Comparison of ENCODE assay signal across 25 cellular contexts in genomic region chr9:128721487-128722010, GRCh38. TPM values are rescaled to one million over a fixed set of nuclear protein-coding genes. Genes with fewer than 3 reads are reported as not detected.
DNase-seq lines count a peak whose midpoint lies in the region; ATAC-seq and TF ChIP-seq lines count a peak whose summit lies in the region.
"Had no signal": no experiment of that assay in that cellular context is flagged by ENCODE, and none has a peak within 500 bp of the region (broad histone marks: within the 10 kb centered on the region; RNA-seq: fewer than 3 reads in every experiment).

No MANE protein-coding gene starts in this region.

- no peak overlapping the region for H3K4ac ChIP-seq in neuronal stem cell (ENCODE audit: low read length)

- H3K23ac ChIP-seq in neuronal stem cell (ENCODE audit: low read depth, low read length, poor library complexity), result no peak overlapping the region

- peaks cover 35% of the 10 kb centered on the region for H3K4me1 Mint-ChIP-seq in activated T-cell treated with anti-CD3 and anti-CD28 coated beads, Interleukin-2, amount 50 U/mL, for 24 hours (ENCODE audit: low read depth)
- peaks cover 33% of the 10 kb centered on the region for H3K4me1 Mint-ChIP-seq in CD4-positive, alpha-beta T cell (ENCODE audit: low read depth)
- peaks cover 36% of the 10 kb centered on the region for H3K4me1 Mint-ChIP-seq in activated T-helper 1 cell treated with anti-CD3 and anti-CD28 coated beads, Interleukin-12 subunit alpha, Interleukin-12 subunit beta, Interleukin-2, Interleukin-4 antibody, amounts not matched to agents 30 ng/mL and 10 ng/mL and 1 ng/mL, durations not matched to agents 14 hours and 24 hours and 36 hours (ENCODE audit: low read depth)

- CTCF ChIA-PET in CD4-positive, alpha-beta T cell (lab: Charles Lee), result interaction anchor here (1.0 kb wide), 1 partner anchor 19 kb away, joined by 3 read pairs; the partner anchor contains the start of gene PKN3

- TF ChIP-seq CTCF in CD4-positive, alpha-beta T cell (IDR thresholded peaks at IDR 0.05), result no peak

- ATAC-seq in CD4-positive, alpha-beta T cell (ENCODE audit: poor library complexity), result no peak
- ATAC-seq: activated naive CD8-positive, alpha-beta T cell treated with anti-CD3 and anti-CD28 coated beads, Interleukin-2, amount 50 U/mL, for 24 hours; GM23338; left cardiac atrium; T-cell had no signal

- no peak overlapping the region for H3K9ac ChIP-seq in neuronal stem cell (ENCODE audit: low read depth, low read length, poor library complexity)

- H2BK15ac ChIP-seq in neuronal stem cell (ENCODE audit: low read length), result no peak overlapping the region

- peak overlapping the region; percentile 33 for H3K4me3 Mint-ChIP-seq in activated T-cell treated with anti-CD3 and anti-CD28 coated beads, Interleukin-2, amount 50 U/mL, for 24 hours
- H3K4me3 Mint-ChIP-seq in CD4-positive, alpha-beta T cell, result peak overlapping the region; percentile 25
- H3K4me3 Mint-ChIP-seq in activated T-helper 1 cell treated with anti-CD3 and anti-CD28 coated beads, Interleukin-12 subunit alpha, Interleukin-12 subunit beta, Interleukin-2, Interleukin-4 antibody, amounts not matched to agents 30 ng/mL and 10 ng/mL and 1 ng/mL, durations not matched to agents 14 hours and 24 hours and 36 hours, result peak overlapping the region; percentile 92
- H3K4me3 Mint-ChIP-seq: dendritic cell treated with granulocyte-macrophage colony-stimulating factor and Interleukin-4, amounts not matched to agents 40 ng/mL and 50 ng/mL, for 4 days had no signal

- H2BK120ac ChIP-seq in neuronal stem cell (ENCODE audit: low read depth, low read length), result no peak overlapping the region

- H3K4me2 ChIP-seq in neuronal stem cell (ENCODE audit: insufficient read depth, low read length, poor library complexity, severe bottlenecking), result no peak overlapping the region
- H3K4me2 ChIP-seq: GM23338, PC-9 had no signal

- intact Hi-C loops in CD4-positive, alpha-beta T cell (cut with DNase I, micrococcal nuclease), result loop anchor here in 1 of 2 experiments (5.0 to 10.0 kb wide), 2 partner anchors 34 to 53 kb away; partner anchors contain the start of genes SET and ZER1
- intact Hi-C loops in activated T-helper 1 cell treated with anti-CD3 and anti-CD28 coated beads, Interleukin-12 subunit alpha, Interleukin-12 subunit beta, Interleukin-2, Interleukin-4 antibody, amounts not matched to agents 30 ng/mL and 10 ng/mL and 1 ng/mL, durations not matched to agents 14 hours and 24 hours and 36 hours (cut with micrococcal nuclease), result loop anchor here (10.0 kb wide), 1 partner anchor 223 kb away; the partner anchor contains the start of genes DOLK and NUP188

- no peaks in the 10 kb centered on the region for H3K9me3 ChIP-seq in CD4-positive, alpha-beta T cell (ENCODE audit: control insufficient read depth, low read length)
- H3K9me3 ChIP-seq in neuronal stem cell (replicated peaks in 1 of 2; ENCODE audit: control insufficient read depth in 2 of 2, insufficient read depth in 1 of 2, low read depth in 1 of 2, low read length in 2 of 2), result no peaks in the 10 kb centered on the region
- H3K9me3 ChIP-seq: tibial nerve had no signal

- no peak overlapping the region for H3K18ac ChIP-seq in neuronal stem cell (ENCODE audit: low read length)

- no peaks in the 10 kb centered on the region for H3K27me3 ChIP-seq in CD4-positive, alpha-beta T cell (ENCODE audit: control insufficient read depth, insufficient read depth, low read length)
- no peaks in the 10 kb centered on the region for H3K27me3 ChIP-seq in neuronal stem cell (ENCODE audit: control insufficient read depth in 3 of 3, insufficient read depth in 3 of 3, low read depth in 1 of 3, low read length in 3 of 3)
- H3K27me3 ChIP-seq: tibial nerve had no signal

- H3K27ac Mint-ChIP-seq in activated T-cell treated with anti-CD3 and anti-CD28 coated beads, Interleukin-2, amount 50 U/mL, for 24 hours, result no peak overlapping the region
- peak overlapping the region; percentile 84 for H3K27ac Mint-ChIP-seq in CD4-positive, alpha-beta T cell
- H3K27ac Mint-ChIP-seq in activated T-helper 1 cell treated with anti-CD3 and anti-CD28 coated beads, Interleukin-12 subunit alpha, Interleukin-12 subunit beta, Interleukin-2, Interleukin-4 antibody, amounts not matched to agents 30 ng/mL and 10 ng/mL and 1 ng/mL, durations not matched to agents 14 hours and 24 hours and 36 hours, result no peak overlapping the region
- H3K27ac Mint-ChIP-seq: GM23338 had no signal

- POLR2A ChIA-PET in CD4-positive, alpha-beta T cell (lab: Charles Lee), result no interaction called here

- H4K91ac ChIP-seq in neuronal stem cell (ENCODE audit: low read depth, low read length, poor library complexity), result no peak overlapping the region

- no peak overlapping the region for H3K4me3 ChIP-seq in neuronal stem cell (ENCODE audit: low read length in 2 of 2)
- H3K4me3 ChIP-seq: GM23338, PC-9, tibial nerve had no signal

- H3K4me1 ChIP-seq in neuronal stem cell (ENCODE audit: control insufficient read depth in 2 of 2, insufficient read depth in 1 of 2, low read depth in 1 of 2, low read length in 2 of 2), result peaks cover 0 to 13% of the 10 kb centered on the region in 2 donors

- WGBS in neuronal stem cell (ENCODE audit: extremely low coverage in 2 of 2, insufficient read length in 2 of 2, insufficient replicate concordance in 1 of 2), 2 donors, result no CpG with 5 or more reads among the region's 18 CpGs

- H3K14ac ChIP-seq in neuronal stem cell (ENCODE audit: low read length), result no peak overlapping the region

- peak overlapping the region; percentile 53 for H2BK5ac ChIP-seq in neuronal stem cell (ENCODE audit: low read length)

- H3K27me3 Mint-ChIP-seq in activated T-cell treated with anti-CD3 and anti-CD28 coated beads, Interleukin-2, amount 50 U/mL, for 24 hours, result no peaks in the 10 kb centered on the region
- H3K27me3 Mint-ChIP-seq in CD4-positive, alpha-beta T cell, result no peaks in the 10 kb centered on the region
- H3K27me3 Mint-ChIP-seq in activated T-helper 1 cell treated with anti-CD3 and anti-CD28 coated beads, Interleukin-12 subunit alpha, Interleukin-12 subunit beta, Interleukin-2, Interleukin-4 antibody, amounts not matched to agents 30 ng/mL and 10 ng/mL and 1 ng/mL, durations not matched to agents 14 hours and 24 hours and 36 hours (ENCODE audit: insufficient read depth), result no peaks in the 10 kb centered on the region
- H3K27me3 Mint-ChIP-seq: activated naive CD8-positive, alpha-beta T cell treated with anti-CD3 and anti-CD28 coated beads, Interleukin-2, amount 50 U/mL, for 24 hours; dendritic cell treated with granulocyte-macrophage colony-stimulating factor and Interleukin-4, amounts not matched to agents 40 ng/mL and 50 ng/mL, for 4 days; T-cell had no signal

- H4K8ac ChIP-seq in neuronal stem cell (ENCODE audit: low read depth, low read length), result no peak overlapping the region

- DNase-seq in activated T-cell treated with anti-CD3 and anti-CD28 coated beads, Interleukin-2, amount 50 U/mL, for 24 hours, result no peak
- no peak for DNase-seq in activated T-cell treated with anti-CD3 and anti-CD28 coated beads, Interleukin-2, amount 50 U/mL, for 48 hours
- DNase-seq in CD4-positive, alpha-beta T cell, result no peak
- no peak for DNase-seq in activated T-helper 1 cell treated with anti-CD3 and anti-CD28 coated beads, Interleukin-12 subunit alpha, Interleukin-12 subunit beta, Interleukin-2, Interleukin-4 antibody, amounts not matched to agents 30 ng/mL and 10 ng/mL and 1 ng/mL, durations not matched to agents 14 hours and 24 hours and 36 hours (ENCODE audit: low spot score)
- DNase-seq in neuronal stem cell (ENCODE audit: low spot score) (no peak), RPMI8226 (no peak), NCI-H82 treated with DMSO at 0.1 percent for 48 hours (lab: John Stamatoyannopoulos, UW; ENCODE audit: unreplicated experiment) (no peak), NCI-H774 (lab: John Stamatoyannopoulos, UW) (no peak)
- DNase-seq: ACHN; activated effector memory CD4-positive, alpha-beta T cell treated with Interleukin-2 at 50 U/mL for 16 hours; activated naive CD8-positive, alpha-beta T cell treated with anti-CD3 and anti-CD28 coated beads, Interleukin-2, amount 50 U/mL, for 24 hours; caudate nucleus; DMS53; left cardiac atrium; mammary epithelial cell; NCI-H1092; NCI-H1930; NCI-H524 treated with DMSO at 0.1 percent for 48 hours; nucleus accumbens; PC-9; SIG-M5; T-cell had no signal

- no peaks in the 10 kb centered on the region for H3K79me1 ChIP-seq in neuronal stem cell (ENCODE audit: low read depth, low read length)

- H3K36me3 ChIP-seq in neuronal stem cell (replicated peaks in 1 of 2; ENCODE audit: control insufficient read depth in 2 of 2, insufficient read depth in 2 of 2, low read length in 2 of 2), result peaks cover 10 to 36% of the 10 kb centered on the region in 2 donors

- no peak overlapping the region for H2AK5ac ChIP-seq in neuronal stem cell (ENCODE audit: low read depth, low read length)

- H3K27ac ChIP-seq in CD4-positive, alpha-beta T cell (ENCODE audit: low read depth, low read length), result no peak overlapping the region
- H3K27ac ChIP-seq in neuronal stem cell (replicated peaks; ENCODE audit: low read length), result no peak overlapping the region
- H3K27ac ChIP-seq: PC-9 had no signal

- H2BK12ac ChIP-seq in neuronal stem cell (ENCODE audit: low read length), result no peak overlapping the region

- no peak overlapping the region for H2AFZ ChIP-seq in neuronal stem cell (ENCODE audit: low read length)
- H2AFZ ChIP-seq: GM23338, PC-9 had no signal

- no peaks in the 10 kb centered on the region for H3K9me3 Mint-ChIP-seq in activated T-cell treated with anti-CD3 and anti-CD28 coated beads, Interleukin-2, amount 50 U/mL, for 24 hours
- no peaks in the 10 kb centered on the region for H3K9me3 Mint-ChIP-seq in CD4-positive, alpha-beta T cell
- no peaks in the 10 kb centered on the region for H3K9me3 Mint-ChIP-seq in activated T-helper 1 cell treated with anti-CD3 and anti-CD28 coated beads, Interleukin-12 subunit alpha, Interleukin-12 subunit beta, Interleukin-2, Interleukin-4 antibody, amounts not matched to agents 30 ng/mL and 10 ng/mL and 1 ng/mL, durations not matched to agents 14 hours and 24 hours and 36 hours
- H3K9me3 Mint-ChIP-seq: activated naive CD8-positive, alpha-beta T cell treated with anti-CD3 and anti-CD28 coated beads, Interleukin-2, amount 50 U/mL, for 24 hours; dendritic cell treated with granulocyte-macrophage colony-stimulating factor and Interleukin-4, amounts not matched to agents 40 ng/mL and 50 ng/mL, for 4 days; GM23338; T-cell had no signal

- peaks cover 39% of the 10 kb centered on the region for H3K36me3 Mint-ChIP-seq in activated T-cell treated with anti-CD3 and anti-CD28 coated beads, Interleukin-2, amount 50 U/mL, for 24 hours (ENCODE audit: low read depth)
- H3K36me3 Mint-ChIP-seq in CD4-positive, alpha-beta T cell (ENCODE audit: low read depth), result peaks cover 14% of the 10 kb centered on the region
- H3K36me3 Mint-ChIP-seq in activated T-helper 1 cell treated with anti-CD3 and anti-CD28 coated beads, Interleukin-12 subunit alpha, Interleukin-12 subunit beta, Interleukin-2, Interleukin-4 antibody, amounts not matched to agents 30 ng/mL and 10 ng/mL and 1 ng/mL, durations not matched to agents 14 hours and 24 hours and 36 hours (ENCODE audit: low read depth), result peaks cover 2% of the 10 kb centered on the region

RNA-seq across cellular contexts. Expression of gene ZDHHC12, which starts 2.4 kb away (rescaled TPM):
- total RNA-seq in CD4-positive, alpha-beta T cell, result 10 to 100 TPM; 22.0 to 23.7 TPM
- total RNA-seq in activated T-helper 1 cell treated with anti-CD3 and anti-CD28 coated beads, Interleukin-12 subunit alpha, Interleukin-12 subunit beta, Interleukin-2, Interleukin-4 antibody, amounts not matched to agents 30 ng/mL and 10 ng/mL and 1 ng/mL, durations not matched to agents 14 hours and 24 hours and 36 hours, result 51.7 and 54.4 TPM in 2 replicates
- 27.7 TPM for polyA plus RNA-seq in neuronal stem cell (2013, experiment 1 of 2)
- polyA plus RNA-seq in neuronal stem cell (2013, experiment 2 of 2), result 27.9 TPM

RNA-seq across cellular contexts. Expression of gene PKN3, which starts 19.2 kb away (rescaled TPM):
- total RNA-seq in CD4-positive, alpha-beta T cell, result 1 to 10 TPM in 1 of 2 experiments, under 1 TPM in 1; 0.95 to 1.9 TPM
- 17.7 and 19.3 TPM in 2 replicates for total RNA-seq in activated T-helper 1 cell treated with anti-CD3 and anti-CD28 coated beads, Interleukin-12 subunit alpha, Interleukin-12 subunit beta, Interleukin-2, Interleukin-4 antibody, amounts not matched to agents 30 ng/mL and 10 ng/mL and 1 ng/mL, durations not matched to agents 14 hours and 24 hours and 36 hours
- polyA plus RNA-seq in neuronal stem cell (2013, experiment 1 of 2), result 10.5 TPM
- 10.2 TPM for polyA plus RNA-seq in neuronal stem cell (2013, experiment 2 of 2)

RNA-seq across cellular contexts. Expression of gene SET, which starts 32.5 kb away (rescaled TPM):
- 100 to 1,000 TPM; 228 to 241 TPM for total RNA-seq in CD4-positive, alpha-beta T cell
- 775 and 795 TPM in 2 replicates for total RNA-seq in activated T-helper 1 cell treated with anti-CD3 and anti-CD28 coated beads, Interleukin-12 subunit alpha, Interleukin-12 subunit beta, Interleukin-2, Interleukin-4 antibody, amounts not matched to agents 30 ng/mL and 10 ng/mL and 1 ng/mL, durations not matched to agents 14 hours and 24 hours and 36 hours
- 683 TPM for polyA plus RNA-seq in neuronal stem cell (2013, experiment 1 of 2)
- polyA plus RNA-seq in neuronal stem cell (2013, experiment 2 of 2), result 718 TPM

RNA-seq across cellular contexts. Expression of gene ZER1, which starts 50.2 kb away (rescaled TPM):
- total RNA-seq in CD4-positive, alpha-beta T cell, result 10 to 100 TPM; 25.4 to 32.6 TPM
- 21.1 and 21.5 TPM in 2 replicates for total RNA-seq in activated T-helper 1 cell treated with anti-CD3 and anti-CD28 coated beads, Interleukin-12 subunit alpha, Interleukin-12 subunit beta, Interleukin-2, Interleukin-4 antibody, amounts not matched to agents 30 ng/mL and 10 ng/mL and 1 ng/mL, durations not matched to agents 14 hours and 24 hours and 36 hours
- polyA plus RNA-seq in neuronal stem cell (2013, experiment 1 of 2), result 19.6 TPM
- polyA plus RNA-seq in neuronal stem cell (2013, experiment 2 of 2), result 19.4 TPM

Comparison
In these comparisons a context has a peak if more than half of its experiments do, and no peak if none do; other contexts are left out.
1. H3K4me3 Mint-ChIP-seq: peak in every context shown above with its lines; median percentile 92 in activated T-helper 1 cell treated with anti-CD3 and anti-CD28 coated beads, Interleukin-12 subunit alpha, Interleukin-12 subunit beta, Interleukin-2, Interleukin-4 antibody, amounts not matched to agents 30 ng/mL and 10 ng/mL and 1 ng/mL, durations not matched to agents 14 hours and 24 hours and 36 hours; 33 in activated T-cell treated with anti-CD3 and anti-CD28 coated beads, Interleukin-2, amount 50 U/mL, for 24 hours; 25 in CD4-positive, alpha-beta T cell.